In genomic region chr10:80541144-80541750, GRCh38 we compare ENCODE assay signal across 9 cellular contexts. TPM values are rescaled to one million over a fixed set of nuclear protein-coding genes. Genes with fewer than 3 reads are reported as not detected.
DNase-seq lines count a peak whose midpoint lies in the region; ATAC-seq, FAIRE-seq and TF ChIP-seq lines count a peak whose summit lies in the region.
"Had no signal": no experiment of that assay in that cellular context is flagged by ENCODE, and none has a peak within 500 bp of the region (broad histone marks: within the 10 kb centered on the region; RNA-seq: fewer than 3 reads in every experiment).

No MANE protein-coding gene starts in this region.

- H3K4me1 Mint-ChIP-seq in naive B cell, result peaks cover 46 to 55% (median 55%) of the 10 kb centered on the region in 3 donors

- H3K9me3 Mint-ChIP-seq in naive B cell, result peaks cover 0 to 2% (median 0%) of the 10 kb centered on the region in 7 donors

- DNase-seq in naive B cell, result peak; percentile 62
- no peak for DNase-seq in foreskin melanocyte
- no peak for DNase-seq in mucosa of gallbladder (ENCODE audit: low spot score)
- DNase-seq in urothelium cell line (ENCODE audit: low spot score), result no peak
- no peak for DNase-seq in MM.1S

- H3K9ac ChIP-seq in OCI-LY3 (ENCODE audit: low read length), result peak overlapping the region; percentile 22; the same call in 1 of the 2 replicates
- H3K9ac ChIP-seq in MM.1S (ENCODE audit: low read length), result no peak overlapping the region

- H3K4me3 ChIP-seq in OCI-LY3 (ENCODE audit: low read length) (peak overlapping the region; percentile 56), MM.1S (ENCODE audit: low read length) (no peak overlapping the region)

- peak overlapping the region; percentile 86 for H3K4me2 ChIP-seq in OCI-LY3 (ENCODE audit: low read length)
- no peak overlapping the region for H3K4me2 ChIP-seq in MM.1S (ENCODE audit: low read depth, low read length)

- H3K36me3 ChIP-seq in OCI-LY3 (replicated peaks; ENCODE audit: low read depth, low read length) (no peaks in the 10 kb centered on the region), MM.1S (replicated peaks; ENCODE audit: insufficient read depth, low read length) (no peaks in the 10 kb centered on the region)

- H3K79me2 ChIP-seq in OCI-LY3 (ENCODE audit: low read length) (no peaks in the 10 kb centered on the region), MM.1S (ENCODE audit: low read length) (no peaks in the 10 kb centered on the region)

- H3K4me1 ChIP-seq in OCI-LY3 (ENCODE audit: low read length), result peaks cover 37% of the 10 kb centered on the region
- no peaks in the 10 kb centered on the region for H3K4me1 ChIP-seq in MM.1S (ENCODE audit: low read length)

- no peaks in the 10 kb centered on the region for H3F3A ChIP-seq in MM.1S (ENCODE audit: insufficient read depth, low read length)

- H3K9me3 ChIP-seq in OCI-LY3 (ENCODE audit: insufficient read depth, low read length) (no peaks in the 10 kb centered on the region), MM.1S (replicated peaks; ENCODE audit: insufficient read depth, low read length) (no peaks in the 10 kb centered on the region)

- H3K4me3 Mint-ChIP-seq in naive B cell, result peak overlapping the region; percentile 57 to 90 (median 82)

- no peaks in the 10 kb centered on the region for H3K27me3 Mint-ChIP-seq in naive B cell

- no peaks in the 10 kb centered on the region for H4K20me1 ChIP-seq in OCI-LY3 (ENCODE audit: insufficient read depth, low read length)
- H4K20me1 ChIP-seq in MM.1S (ENCODE audit: insufficient read depth, low read length), result no peaks in the 10 kb centered on the region

- peak; percentile 59 for ATAC-seq in GM19023 (IDR thresholded peaks at IDR 0.05; ENCODE audit: unreplicated experiment)
- peak; percentile 59 for ATAC-seq in HG02642 (IDR thresholded peaks at IDR 0.05; ENCODE audit: poor library complexity, unreplicated experiment)
- ATAC-seq in naive B cell (ENCODE audit: low read depth in 2 of 2), result peak; percentile 68 to 71
- ATAC-seq: Panc1 had no signal

- H2AFZ ChIP-seq in OCI-LY3 (ENCODE audit: low read depth, low read length), result peak overlapping the region; percentile 23; the same call in 1 of the 2 replicates
- no peak overlapping the region for H2AFZ ChIP-seq in MM.1S (ENCODE audit: low read length)

- no peak for TF ChIP-seq CTCF in OCI-LY3 (IDR thresholded peaks at IDR 0.05; ENCODE audit: low read depth, low read length)
- no peak for TF ChIP-seq CTCF in MM.1S (IDR thresholded peaks at IDR 0.05; ENCODE audit: low read length)

- no peaks in the 10 kb centered on the region for H3K36me3 Mint-ChIP-seq in naive B cell

- H3K27ac Mint-ChIP-seq in naive B cell, result peak overlapping the region; percentile 94 to 97 (median 95)

- peak overlapping the region; percentile 32; the same call in 1 of the 2 replicates for H3K27ac ChIP-seq in OCI-LY3 (ENCODE audit: low read length)
- no peak overlapping the region for H3K27ac ChIP-seq in MM.1S (ENCODE audit: low read length)

- FAIRE-seq in urothelium cell line (lab: Jason Lieb, UNC), result no peak

- H3K27me3 ChIP-seq in OCI-LY3 (ENCODE audit: low read depth, low read length), result no peaks in the 10 kb centered on the region
- H3K27me3 ChIP-seq in MM.1S (replicated peaks; ENCODE audit: insufficient read depth, low read length), result no peaks in the 10 kb centered on the region

- H3K9me2 ChIP-seq in MM.1S (replicated peaks; ENCODE audit: insufficient read depth, low read length), result no peaks in the 10 kb centered on the region

RNA-seq across cellular contexts. Expression of gene SH2D4B, which starts 3.5 kb away (rescaled TPM):
- under 1 TPM in 1 of 6 donors, not detected in 5; 0.19 TPM for polyA plus RNA-seq in naive B cell (ENCODE audit: low read depth in 6 of 6)
- not detected for total RNA-seq in mucosa of gallbladder
